ENCODE assay signal across 9 cellular contexts in genomic region chr7:22173884-22174573, GRCh38.
A peak's percentile ranks its signal among the peaks of the same experiment; 100 is the strongest.
DNase-seq lines count a peak whose midpoint lies in the region; ATAC-seq and TF ChIP-seq lines count a peak whose summit lies in the region.
"Had no signal": no experiment of that assay in that cellular context is flagged by ENCODE, and none has a peak within 500 bp of the region (broad histone marks: within the 10 kb centered on the region; RNA-seq: fewer than 3 reads in every experiment).

No MANE protein-coding gene starts in this region.

- TF ChIP-seq CTCF in GM12865 (IDR thresholded peaks at IDR 0.05; ENCODE audit: insufficient read depth, low read depth, low read length, missing control alignments) (no peak), WERI-Rb-1 (IDR thresholded peaks at IDR 0.05; ENCODE audit: low read depth, low read length) (no peak)

- POLR2A ChIA-PET in activated naive CD8-positive, alpha-beta T cell treated with anti-CD3 and anti-CD28 coated beads, Interleukin-2, amount 10 ng/mL, durations not matched to agents 7 days and 5 days (lab: Charles Lee), result no interaction called here

- WGBS in aorta, 2 donors, result 63 to 84% methylated on average over 4 of the region's 4 CpGs

- H3K4me1 Mint-ChIP-seq in activated naive CD8-positive, alpha-beta T cell treated with anti-CD3 and anti-CD28 coated beads, Interleukin-2, amount 10 ng/mL, durations not matched to agents 7 days and 5 days, result peaks cover 14% of the 10 kb centered on the region

- no peaks in the 10 kb centered on the region for H3K36me3 Mint-ChIP-seq in activated naive CD8-positive, alpha-beta T cell treated with anti-CD3 and anti-CD28 coated beads, Interleukin-2, amount 10 ng/mL, durations not matched to agents 7 days and 5 days

- peak; percentile 70 for DNase-seq in GM12865 (ENCODE audit: low read depth)
- DNase-seq in activated naive CD8-positive, alpha-beta T cell treated with anti-CD3 and anti-CD28 coated beads, Interleukin-2, amount 10 ng/mL, durations not matched to agents 7 days and 5 days, result peak; percentile 45
- DNase-seq in WERI-Rb-1, result no peak
- no peak for DNase-seq in aorta
- DNase-seq in Right ventricle myocardium superior, result no peak
- DNase-seq in SJCRH30, result no peak

- no peaks in the 10 kb centered on the region for H3K27me3 ChIP-seq in WERI-Rb-1 (ENCODE audit: insufficient read depth, low read depth, severe bottlenecking)
- H3K27me3 ChIP-seq in aorta (ENCODE audit: control insufficient read depth in 1 of 2, insufficient read depth in 2 of 2, low read length in 1 of 2), result no peaks in the 10 kb centered on the region
- peaks cover 2% of the 10 kb centered on the region; the same call in 1 of the 2 replicates for H3K27me3 ChIP-seq in SJCRH30
- H3K27me3 ChIP-seq: cardiac muscle cell had no signal

- intact Hi-C loops in aorta (cut with DNase I) (no loop called here), Right ventricle myocardium superior (cut with DNase I) (no loop called here)

- peak overlapping the region; percentile 28 for H3K4me3 Mint-ChIP-seq in activated naive CD8-positive, alpha-beta T cell treated with anti-CD3 and anti-CD28 coated beads, Interleukin-2, amount 10 ng/mL, durations not matched to agents 7 days and 5 days

- H3K27ac ChIP-seq in WERI-Rb-1 (no peak overlapping the region), aorta (ENCODE audit: low read depth in 1 of 2, low read length in 2 of 2) (no peak overlapping the region), SJCRH30 (no peak overlapping the region)
- H3K27ac ChIP-seq: cardiac muscle cell had no signal

- H3K9me3 Mint-ChIP-seq in activated naive CD8-positive, alpha-beta T cell treated with anti-CD3 and anti-CD28 coated beads, Interleukin-2, amount 10 ng/mL, durations not matched to agents 7 days and 5 days, result no peaks in the 10 kb centered on the region

- ATAC-seq in GM19468 (IDR thresholded peaks at IDR 0.05; ENCODE audit: extremely low read depth, unreplicated experiment) (peak; percentile 59), HG03460 (IDR thresholded peaks at IDR 0.05; ENCODE audit: unreplicated experiment) (peak; percentile 98), aorta (ENCODE audit: low FRiP score) (no peak), Right ventricle myocardium superior (ENCODE audit: poor library complexity) (no peak)
- peak; percentile 93 for ATAC-seq in activated naive CD8-positive, alpha-beta T cell treated with anti-CD3 and anti-CD28 coated beads, Interleukin-2, amount 10 ng/mL, durations not matched to agents 7 days and 5 days (ENCODE audit: low read depth)

- H3K27ac Mint-ChIP-seq in activated naive CD8-positive, alpha-beta T cell treated with anti-CD3 and anti-CD28 coated beads, Interleukin-2, amount 10 ng/mL, durations not matched to agents 7 days and 5 days, result peak overlapping the region; percentile 23

- H3K4me3 ChIP-seq in GM12865 (ENCODE audit: low read depth, low read length) (peak overlapping the region; percentile 17; the same call in 1 of the 2 replicates), WERI-Rb-1 (ENCODE audit: low read depth, low read length) (no peak overlapping the region), aorta (ENCODE audit: low read length in 2 of 2) (no peak overlapping the region), SJCRH30 (no peak overlapping the region)
- H3K4me3 ChIP-seq: cardiac muscle cell had no signal

- peaks cover 0 to 3% of the 10 kb centered on the region in 2 donors for H3K4me1 ChIP-seq in aorta (ENCODE audit: control insufficient read depth in 1 of 2, insufficient read depth in 2 of 2, low read length in 2 of 2)
- peaks cover 3% of the 10 kb centered on the region for H3K4me1 ChIP-seq in SJCRH30

- H3K9me3 ChIP-seq in WERI-Rb-1 (ENCODE audit: severe bottlenecking) (no peaks in the 10 kb centered on the region), aorta (ENCODE audit: control insufficient read depth, low read length) (no peaks in the 10 kb centered on the region), SJCRH30 (replicated peaks) (no peaks in the 10 kb centered on the region)

- H3K36me3 ChIP-seq in WERI-Rb-1, result peaks cover 5% of the 10 kb centered on the region; the same call in 1 of the 2 replicates
- no peaks in the 10 kb centered on the region for H3K36me3 ChIP-seq in aorta (ENCODE audit: control insufficient read depth in 1 of 2, insufficient read depth in 2 of 2, low read length in 1 of 2)
- no peaks in the 10 kb centered on the region for H3K36me3 ChIP-seq in SJCRH30
- H3K36me3 ChIP-seq: cardiac muscle cell had no signal

- H3K27me3 Mint-ChIP-seq in activated naive CD8-positive, alpha-beta T cell treated with anti-CD3 and anti-CD28 coated beads, Interleukin-2, amount 10 ng/mL, durations not matched to agents 7 days and 5 days, result peaks cover 26% of the 10 kb centered on the region

Comparison
In these comparisons a context has a peak if more than half of its experiments do, and no peak if none do; other contexts are left out.
1. DNase-seq: peak in GM12865 (single experiment) and activated naive CD8-positive, alpha-beta T cell treated with anti-CD3 and anti-CD28 coated beads, Interleukin-2, amount 10 ng/mL, durations not matched to agents 7 days and 5 days (single experiment); none in WERI-Rb-1 (single experiment), aorta (0 of 2), Right ventricle myocardium superior (single experiment) and SJCRH30 (0 of 2).
2. ATAC-seq: peak in GM19468 (single experiment), HG03460 (single experiment) and activated naive CD8-positive, alpha-beta T cell treated with anti-CD3 and anti-CD28 coated beads, Interleukin-2, amount 10 ng/mL, durations not matched to agents 7 days and 5 days (single experiment); none in aorta (single experiment) and Right ventricle myocardium superior (single experiment).